Comparison of ENCODE assay signal across 27 cellular contexts in genomic region chr1:221913351-221913750, GRCh38.
"Had no signal": no experiment of that assay in that cellular context is flagged by ENCODE, and none has a peak within 500 bp of the region (broad histone marks: within the 10 kb centered on the region; RNA-seq: fewer than 3 reads in every experiment).

No MANE protein-coding gene starts in this region.

- H3K27ac ChIP-seq: adrenal gland, ascending aorta, esophagus squamous epithelium, right lobe of liver, uterus, WERI-Rb-1 had no signal

- H3K4me1 ChIP-seq: adrenal gland, ascending aorta, esophagus squamous epithelium, right lobe of liver, uterus had no signal

- FAIRE-seq: small intestine, TTC549 had no signal

- H3K36me3 ChIP-seq: adrenal gland, ascending aorta, esophagus squamous epithelium, right lobe of liver, uterus, WERI-Rb-1 had no signal

- ATAC-seq: left colon; right lobe of liver; stimulated activated memory B cell treated with anti-CD40 and anti-IgM and Interleukin-4, amounts not matched to agents 10 μg/mL and 1 μg/mL and 100 μg/mL, for 72 hours; stimulated activated naive CD8-positive, alpha-beta T cell treated with anti-CD3 and anti-CD28 coated beads, Interleukin-15, amount 100 ng/mL, for 72 hours had no signal

- H3K27me3 ChIP-seq: adrenal gland, ascending aorta, esophagus squamous epithelium, right lobe of liver, uterus had no signal

- DNase-seq: activated CD4-positive, alpha-beta memory T cell treated with anti-CD3 and anti-CD28 coated beads, Interleukin-2, amount 10 ng/mL, durations not matched to agents 7 days and 5 days; activated CD4-positive, alpha-beta T cell treated with anti-CD3 and anti-CD28 coated beads, Interleukin-2, amount 10 ng/mL, durations not matched to agents 7 days and 5 days; activated CD4-positive, CD25-positive, alpha-beta regulatory T cell treated with anti-CD3 and anti-CD28 coated beads, Interleukin-2, amount 50 U/mL, for 72 hours; activated CD8-positive, alpha-beta memory T cell treated with anti-CD3 and anti-CD28 coated beads, Interleukin-2, amount 50 U/mL, for 48 hours; activated naive CD4-positive, alpha-beta T cell; activated naive CD8-positive, alpha-beta T cell treated with anti-CD3 and anti-CD28 coated beads for 36 hours; activated T-cell treated with anti-CD3 and anti-CD28 coated beads, Interleukin-2, amount 50 U/mL, for 24 hours; adrenal gland; caudate nucleus; cortex of kidney; esophagus squamous epithelium; head of caudate nucleus; hippocampal formation; left colon; right lobe of liver; small intestine; stimulated activated CD4-positive, alpha-beta T cell treated with anti-CD3 and anti-CD28 coated beads, Interleukin-1b, Interleukin-23, amount 100 ng/mL, for 48 hours; stimulated activated CD4-positive, alpha-beta T cell treated with anti-CD3 and anti-CD28 coated beads, Interleukin-4, amount 100 ng/mL, for 4 hours; stimulated activated CD8-positive, alpha-beta memory T cell treated with anti-CD3 and anti-CD28 coated beads, Interleukin-4, amount 100 ng/mL, for 48 hours; stimulated activated naive CD8-positive, alpha-beta T cell treated with anti-CD3 and anti-CD28 coated beads, Interleukin-15, amount 100 ng/mL, for 72 hours; substantia nigra; T-helper 9 cell; uterus; WERI-Rb-1 had no signal

- H3K9me3 ChIP-seq: adrenal gland, ascending aorta, esophagus squamous epithelium, right lobe of liver, uterus had no signal

- H3K4me3 ChIP-seq: adrenal gland, ascending aorta, esophagus squamous epithelium, right lobe of liver, uterus had no signal
